ENCODE assay signal across 8 cellular contexts in genomic region chr20:59955131-59955796, GRCh38. TPM values are rescaled to one million over a fixed set of nuclear protein-coding genes. Genes with fewer than 3 reads are reported as not detected.
A peak's percentile ranks its signal among the peaks of the same experiment; 100 is the strongest.
DNase-seq lines count a peak whose midpoint lies in the region; ATAC-seq and TF ChIP-seq lines count a peak whose summit lies in the region.

No MANE protein-coding gene starts in this region.

- H3K4me1 Mint-ChIP-seq in chondrocyte (ENCODE audit: low read depth) = no peaks in the 10 kb centered on the region

- DNase-seq in NCI-H748 (lab: John Stamatoyannopoulos, UW; ENCODE audit: unreplicated experiment) = peak; percentile 22
- DNase-seq in NCI-H748 treated with DMSO at 0.1 percent for 48 hours (lab: John Stamatoyannopoulos, UW) = no peak
- DNase-seq in NCI-H524 (lab: John Stamatoyannopoulos, UW) = peak; percentile 40 to 64
- no peak for DNase-seq in chondrocyte (ENCODE audit: low spot score)
- no peak for DNase-seq in retinal pigment epithelial cell (ENCODE audit: low read depth)
- DNase-seq in stimulated activated CD4-positive, alpha-beta T cell treated with anti-CD3 and anti-CD28 coated beads, Interleukin-2, amount 100 ng/mL, for 24 hours = no peak
- no peak for DNase-seq in DMS79 (lab: John Stamatoyannopoulos, UW)

- H3K27me3 Mint-ChIP-seq in chondrocyte (ENCODE audit: low read depth) = peaks cover 2% of the 10 kb centered on the region

- no peak for ATAC-seq in GM19328 (IDR thresholded peaks at IDR 0.05; ENCODE audit: unreplicated experiment)

- peak; percentile 74 for TF ChIP-seq CTCF in chondrocyte (IDR thresholded peaks at IDR 0.05)
- peak; percentile 30 for TF ChIP-seq CTCF in retinal pigment epithelial cell (conservative IDR thresholded peaks at IDR 0.05; ENCODE audit: low read depth, low read length)

- H3K36me3 Mint-ChIP-seq in chondrocyte (ENCODE audit: low read depth) = no peaks in the 10 kb centered on the region

- no peak overlapping the region for H3K27ac Mint-ChIP-seq in chondrocyte (ENCODE audit: unreplicated experiment)

- H3K4me3 ChIP-seq in retinal pigment epithelial cell (ENCODE audit: low read length) = no peak overlapping the region

- H3K9me3 Mint-ChIP-seq in chondrocyte (ENCODE audit: low read depth) = no peaks in the 10 kb centered on the region

- no peak overlapping the region for H3K4me3 Mint-ChIP-seq in chondrocyte (ENCODE audit: unreplicated experiment)

RNA-seq across cellular contexts. Expression of gene CDH26, which starts 3.0 kb away (rescaled TPM):
- total RNA-seq in chondrocyte = not detected in 3 replicates

RNA-seq across cellular contexts. Expression of gene FAM217B, which starts 15.1 kb away (rescaled TPM):
- total RNA-seq in chondrocyte = 12.7 to 14.0 TPM (median 13.7 TPM) in 3 replicates

RNA-seq across cellular contexts. Expression of gene PPP1R3D, which starts 15.2 kb away (rescaled TPM):
- 5.5 to 6.0 TPM (median 5.8 TPM) in 3 replicates for total RNA-seq in chondrocyte

RNA-seq across cellular contexts. Expression of gene SYCP2, which starts 21.8 kb away (rescaled TPM):
- total RNA-seq in chondrocyte = 1.5 to 2.5 TPM (median 1.9 TPM) in 3 replicates

Comparison
In these comparisons a context has a peak if more than half of its experiments do, and no peak if none do; other contexts are left out.
1. DNase-seq: peak in NCI-H748 (single experiment) and NCI-H524 (2 of 2); none in NCI-H748 treated with DMSO at 0.1 percent for 48 hours (single experiment), chondrocyte (single experiment), retinal pigment epithelial cell (single experiment), stimulated activated CD4-positive, alpha-beta T cell treated with anti-CD3 and anti-CD28 coated beads, Interleukin-2, amount 100 ng/mL, for 24 hours (0 of 2) and DMS79 (single experiment).